In genomic region chr22:28188480-28188879, GRCh38 we compare ENCODE assay signal across 21 cellular contexts.
"Had no signal": no experiment of that assay in that cellular context is flagged by ENCODE, and none has a peak within 500 bp of the region (broad histone marks: within the 10 kb centered on the region; RNA-seq: fewer than 3 reads in every experiment).

No MANE protein-coding gene starts in this region.

- H3K27ac Mint-ChIP-seq: activated naive CD4-positive, alpha-beta T cell treated with anti-CD3 and anti-CD28 coated beads, Interleukin-2, amount 50 U/mL, for 72 hours; mesothelial cell of epicardium; natural killer cell treated with Interleukin-12 subunit alpha and Interleukin-12 subunit beta and Interleukin-15 and Interleukin-18, amount 100 ng/mL, for 72 hours; stimulated activated memory B cell treated with anti-CD40 and anti-IgM and Interleukin-4, amounts not matched to agents 10 μg/mL and 1 μg/mL and 100 μg/mL, for 72 hours had no signal

- H3K4me1 Mint-ChIP-seq: stimulated activated memory B cell treated with anti-CD40 and anti-IgM and Interleukin-4, amounts not matched to agents 10 μg/mL and 1 μg/mL and 100 μg/mL, for 72 hours had no signal

- H3K4me1 ChIP-seq: spleen had no signal

- H3K36me3 ChIP-seq: adrenal gland, esophagus muscularis mucosa, gastroesophageal sphincter, heart left ventricle, lower lobe of right lung, spleen had no signal

- H3K9me3 Mint-ChIP-seq: activated T-cell treated with anti-CD3 and anti-CD28 coated beads, Interleukin-2, amount 50 U/mL, for 72 hours; natural killer cell treated with Interleukin-12 subunit alpha and Interleukin-12 subunit beta and Interleukin-15 and Interleukin-18, amount 100 ng/mL, for 72 hours had no signal

- H3K27me3 ChIP-seq: adrenal gland, esophagus muscularis mucosa, gastroesophageal sphincter, heart left ventricle, spleen had no signal

- DNase-seq: activated CD4-positive, alpha-beta T cell treated with anti-CD3 and anti-CD28 coated beads for 1 hour; activated effector memory CD4-positive, alpha-beta T cell treated with anti-CD3 and anti-CD28 coated beads, Interleukin-2, amount 50 U/mL, for 16 hours; activated T-cell treated with anti-CD3 and anti-CD28 coated beads, Interleukin-2, amount 50 U/mL, for 72 hours; adrenal gland; cerebellar nuclear complex; cortex of kidney; effector CD8-positive, alpha-beta T cell; heart left ventricle; left colon; lower lobe of right lung; retina; spleen; stimulated activated CD4-positive, alpha-beta T cell treated with anti-CD3 and anti-CD28 coated beads, Interleukin-4, amount 100 ng/mL, for 4 hours; T-helper 2 cell had no signal

- H3K27ac ChIP-seq: adrenal gland, esophagus muscularis mucosa, gastroesophageal sphincter, heart left ventricle, lower lobe of right lung, spleen, VCaP had no signal

- H3K4me3 ChIP-seq: adrenal gland, esophagus muscularis mucosa, gastroesophageal sphincter, heart left ventricle, lower lobe of right lung, spleen had no signal

- H3K36me3 Mint-ChIP-seq: natural killer cell treated with Interleukin-12 subunit alpha and Interleukin-12 subunit beta and Interleukin-15 and Interleukin-18, amount 100 ng/mL, for 72 hours; stimulated activated memory B cell treated with anti-CD40 and anti-IgM and Interleukin-4, amounts not matched to agents 10 μg/mL and 1 μg/mL and 100 μg/mL, for 72 hours had no signal

- H3K9me3 ChIP-seq: adrenal gland, esophagus muscularis mucosa, gastroesophageal sphincter, lower lobe of right lung, spleen had no signal

- H3K4me3 Mint-ChIP-seq: activated T-cell treated with anti-CD3 and anti-CD28 coated beads, Interleukin-2, amount 50 U/mL, for 72 hours; mesothelial cell of epicardium; natural killer cell treated with Interleukin-12 subunit alpha and Interleukin-12 subunit beta and Interleukin-15 and Interleukin-18, amount 100 ng/mL, for 72 hours; stimulated activated memory B cell treated with anti-CD40 and anti-IgM and Interleukin-4, amounts not matched to agents 10 μg/mL and 1 μg/mL and 100 μg/mL, for 72 hours had no signal
